ENCODE assay signal across 8 cellular contexts in the genomic region with DNA sequence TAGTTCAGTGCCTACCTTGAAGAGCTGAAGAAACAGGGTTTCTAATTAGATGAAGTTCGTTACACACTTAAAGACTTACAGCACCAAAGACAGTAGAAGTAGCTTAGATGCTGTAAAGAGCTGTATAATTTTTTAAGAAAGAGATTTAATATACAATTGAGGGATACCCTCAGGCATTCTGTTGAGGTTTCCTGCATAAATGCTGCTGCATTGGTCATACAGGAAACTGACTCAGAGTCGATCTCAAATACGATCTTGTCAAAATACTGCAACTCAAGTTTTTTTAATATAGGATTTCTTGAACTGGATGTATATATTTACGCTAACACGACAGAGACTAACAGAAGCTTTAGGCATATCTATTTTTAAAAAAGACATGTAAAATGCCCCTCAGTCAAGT. TPM values are rescaled to one million over a fixed set of nuclear protein-coding genes. Genes with fewer than 3 reads are reported as not detected.
DNase-seq lines count a peak whose midpoint lies in the region; ATAC-seq and TF ChIP-seq lines count a peak whose summit lies in the region.

No MANE protein-coding gene starts in this region.

- TF ChIP-seq CTCF in brain (conservative IDR thresholded peaks at IDR 0.05) (no peak), nephron (IDR thresholded peaks at IDR 0.05; ENCODE audit: unreplicated experiment in 3 of 3) (no peak)

- no peaks in the 10 kb centered on the region for H3K36me3 ChIP-seq in MG63

- DNase-seq in Daoy (ENCODE audit: low read depth), result peak; percentile 71
- no peak for DNase-seq in MG63
- DNase-seq in kidney glomerular epithelial cell (lab: John Stamatoyannopoulos, UW), result no peak
- no peak for DNase-seq in NCI-H526 (lab: John Stamatoyannopoulos, UW)

- H3K4me1 Mint-ChIP-seq in brain (peaks cover 40% of the 10 kb centered on the region), nephron (peaks cover 40% of the 10 kb centered on the region)

- peak overlapping the region in 4 of 5 experiments; percentile 99 to 100 (median 100) for H3K27ac Mint-ChIP-seq in brain
- H3K27ac Mint-ChIP-seq in nephron, result peak overlapping the region; percentile 98 to 100 (median 100)

- H3K4me3 Mint-ChIP-seq in brain, result peak overlapping the region; percentile 91 to 100 (median 93)
- peak overlapping the region; percentile 93 to 100 (median 96) for H3K4me3 Mint-ChIP-seq in nephron

- H3K4me3 ChIP-seq in MG63, result peak overlapping the region; percentile 73

- H3K36me3 Mint-ChIP-seq in brain, result no peaks in the 10 kb centered on the region
- no peaks in the 10 kb centered on the region for H3K36me3 Mint-ChIP-seq in nephron (ENCODE audit: low read depth)

- no peaks in the 10 kb centered on the region for H3K27me3 ChIP-seq in MG63

- no peaks in the 10 kb centered on the region for H3K9me3 ChIP-seq in MG63

- H3K9me3 Mint-ChIP-seq in brain, result no peaks in the 10 kb centered on the region
- no peaks in the 10 kb centered on the region for H3K9me3 Mint-ChIP-seq in nephron

- peaks cover 17% of the 10 kb centered on the region for H3K27me3 Mint-ChIP-seq in brain
- H3K27me3 Mint-ChIP-seq in nephron (ENCODE audit: low read depth), result peaks cover 5% of the 10 kb centered on the region

- no peak for ATAC-seq in GM19467 (IDR thresholded peaks at IDR 0.05; ENCODE audit: unreplicated experiment)
- no peak for ATAC-seq in HG03139 (IDR thresholded peaks at IDR 0.05; ENCODE audit: unreplicated experiment)

RNA-seq across cellular contexts. Expression of gene ARID5B, which starts 2.5 kb away (rescaled TPM):
- 4.7 and 5.0 TPM in 2 replicates for total RNA-seq in Daoy (2014; rRNA removed; shearing (Covaris generic))
- total RNA-seq in MG63 (2014; rRNA removed; shearing (Covaris generic); ENCODE audit: low replicate concordance), result 12.8 and 15.3 TPM in 2 replicates
- 2.5 TPM for polyA plus RNA-seq in brain (ENCODE audit: insufficient read depth, low read depth, low replicate concordance)
